Comparison of ENCODE assay signal across 30 cellular contexts in the genomic region with DNA sequence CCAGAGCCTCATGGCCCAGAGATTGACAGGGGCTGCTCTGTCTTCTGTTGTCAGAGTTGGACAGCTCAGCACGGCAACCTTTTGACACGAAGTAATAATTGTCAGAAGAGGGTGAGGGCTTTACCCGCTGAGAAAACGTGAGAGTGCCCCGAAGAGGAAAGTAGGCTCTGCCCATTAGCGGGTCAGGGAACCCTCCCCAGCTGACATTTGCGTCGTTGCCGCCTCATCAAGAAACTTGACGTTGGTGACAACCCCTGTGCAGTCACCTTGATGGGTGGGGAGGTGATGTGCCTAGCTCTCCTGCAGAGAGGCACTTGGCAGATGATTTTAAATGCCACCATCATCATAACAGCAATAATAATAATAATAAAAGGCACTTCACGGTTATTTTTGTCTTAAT.
"Had no signal": no experiment of that assay in that cellular context is flagged by ENCODE, and none has a peak within 500 bp of the region (broad histone marks: within the 10 kb centered on the region; RNA-seq: fewer than 3 reads in every experiment).

No MANE protein-coding gene starts in this region.

- H3K27me3 ChIP-seq: body of pancreas, breast epithelium, Peyer's patch, SJSA1 had no signal

- H3K4me2 ChIP-seq: SK-N-SH had no signal

- H3K4me1 ChIP-seq: adrenal gland, body of pancreas, breast epithelium, SJSA1 had no signal

- H3K27ac ChIP-seq: adrenal gland, body of pancreas, breast epithelium, Peyer's patch, SJSA1 had no signal

- H3K4me3 ChIP-seq: adrenal gland, body of pancreas, breast epithelium, K562, Peyer's patch, SJSA1 had no signal

- H3K9me3 ChIP-seq: adrenal gland, SJSA1, SK-N-SH had no signal

- ATAC-seq: activated CD8-positive, alpha-beta T cell treated with anti-CD3 and anti-CD28 coated beads, Interleukin-2, amount 10 ng/mL, durations not matched to agents 7 days and 5 days; activated naive CD4-positive, alpha-beta T cell treated with anti-CD3 and anti-CD28 coated beads, Interleukin-2, amount 50 U/mL, for 72 hours; body of pancreas; K562; PC-3 had no signal

- DNase-seq: activated CD4-positive, alpha-beta T cell treated with anti-CD3 and anti-CD28 coated beads, Interleukin-2, amount 10 ng/mL, durations not matched to agents 7 days and 5 days; activated CD4-positive, alpha-beta T cell treated with anti-CD3 and anti-CD28 coated beads, Interleukin-2, amount 50 U/mL, for 48 hours; activated CD8-positive, alpha-beta T cell treated with anti-CD3 and anti-CD28 coated beads, Interleukin-2, amount 10 ng/mL, durations not matched to agents 7 days and 5 days; activated gamma-delta T cell; activated naive CD4-positive, alpha-beta T cell treated with Interleukin-2 at 50 U/mL for 16 hours; activated T-cell treated with anti-CD3 and anti-CD28 coated beads, Interleukin-2, amount 50 U/mL, for 24 hours; adrenal gland; body of pancreas; caudate nucleus; cerebellar nuclear complex; NCI-H1092 treated with DMSO at 0.1 percent for 48 hours; NCI-H187 treated with DMSO at 0.1 percent for 48 hours; NCI-H2081; NCI-H2171 treated with DMSO at 0.1 percent for 48 hours; NCI-H345; NCI-H526; NCI-H748 treated with DMSO at 0.1 percent for 48 hours; NK-92 treated with Interleukin-12 subunit alpha and Interleukin-12 subunit beta, amount 100 ng/mL, for 24 hours; PC-3; RPMI8226; SHP77 treated with DMSO at 0.1 percent for 48 hours; SK-N-SH; T-helper 1 cell had no signal

- FAIRE-seq: astrocyte, K562, TTC549 had no signal

- H3K36me3 ChIP-seq: adrenal gland, breast epithelium, Peyer's patch, SJSA1 had no signal

- H3K9ac ChIP-seq: SK-N-SH had no signal
